In the genomic region with DNA sequence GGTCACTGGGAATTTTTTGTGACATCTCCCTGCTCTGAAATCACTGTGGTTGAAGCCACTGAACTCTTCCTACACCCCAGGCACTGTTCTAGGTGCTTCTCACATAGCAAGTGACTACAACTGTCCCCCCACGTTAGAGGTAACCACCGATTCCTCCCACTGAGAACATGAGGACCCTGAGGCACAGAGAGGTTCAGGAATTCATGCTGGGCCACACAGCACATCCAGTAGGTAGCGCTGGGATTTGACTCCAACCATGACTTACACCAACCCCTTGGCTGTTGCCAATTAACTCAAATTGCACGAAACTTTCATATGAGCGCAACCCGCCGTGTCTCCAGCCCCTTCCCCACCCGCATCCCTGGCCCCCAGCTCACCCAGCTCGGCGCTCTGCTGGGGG, we compare ENCODE assay signal across 10 cellular contexts.
"Had no signal": no experiment of that assay in that cellular context is flagged by ENCODE, and none has a peak within 500 bp of the region (broad histone marks: within the 10 kb centered on the region; RNA-seq: fewer than 3 reads in every experiment).

No MANE protein-coding gene starts in this region.

- H3K27ac Mint-ChIP-seq: activated T-helper 17 cell treated with anti-CD3 and anti-CD28 coated beads, Interleukin-2, amount 50 U/mL, for 72 hours; memory B cell; natural killer cell treated with Interleukin-12 subunit alpha and Interleukin-12 subunit beta and Interleukin-15 and Interleukin-18, amount 100 ng/mL, for 72 hours; stimulated activated naive CD8-positive, alpha-beta T cell treated with anti-CD3 and anti-CD28 coated beads, Interleukin-15, Interleukin-2, amounts not matched to agents 100 ng/mL and 50 ng/mL, for 24 hours had no signal

- H3K27me3 Mint-ChIP-seq: activated T-helper 17 cell treated with anti-CD3 and anti-CD28 coated beads, Interleukin-2, amount 50 U/mL, for 72 hours; central memory CD8-positive, alpha-beta T cell; dendritic cell treated with granulocyte-macrophage colony-stimulating factor and Interleukin-4, amounts not matched to agents 40 ng/mL and 50 ng/mL, for 4 days; effector memory CD8-positive, alpha-beta T cell; memory B cell; natural killer cell treated with Interleukin-12 subunit alpha and Interleukin-12 subunit beta and Interleukin-15 and Interleukin-18, amount 100 ng/mL, for 72 hours; stimulated activated naive CD8-positive, alpha-beta T cell treated with anti-CD3 and anti-CD28 coated beads, Interleukin-15, Interleukin-2, amounts not matched to agents 100 ng/mL and 50 ng/mL, for 24 hours had no signal

- H3K9me3 Mint-ChIP-seq: activated T-helper 17 cell treated with anti-CD3 and anti-CD28 coated beads, Interleukin-2, amount 50 U/mL, for 72 hours; central memory CD8-positive, alpha-beta T cell; dendritic cell treated with granulocyte-macrophage colony-stimulating factor and Interleukin-4, amounts not matched to agents 40 ng/mL and 50 ng/mL, for 4 days; effector memory CD8-positive, alpha-beta T cell; memory B cell; natural killer cell treated with Interleukin-12 subunit alpha and Interleukin-12 subunit beta and Interleukin-15 and Interleukin-18, amount 100 ng/mL, for 72 hours; stimulated activated naive CD8-positive, alpha-beta T cell treated with anti-CD3 and anti-CD28 coated beads, Interleukin-15, Interleukin-2, amounts not matched to agents 100 ng/mL and 50 ng/mL, for 24 hours had no signal

- ATAC-seq: activated T-helper 17 cell treated with anti-CD3 and anti-CD28 coated beads, Interleukin-2, amount 50 U/mL, for 72 hours; effector memory CD8-positive, alpha-beta T cell; natural killer cell treated with Interleukin-12 subunit alpha and Interleukin-12 subunit beta and Interleukin-15 and Interleukin-18, amount 100 ng/mL, for 72 hours had no signal

- H3K9me3 ChIP-seq: adrenal gland, prostate gland, SJSA1 had no signal

- H3K27ac ChIP-seq: SJSA1 had no signal

- H3K4me3 Mint-ChIP-seq: activated T-helper 17 cell treated with anti-CD3 and anti-CD28 coated beads, Interleukin-2, amount 50 U/mL, for 72 hours; central memory CD8-positive, alpha-beta T cell; dendritic cell treated with granulocyte-macrophage colony-stimulating factor and Interleukin-4, amounts not matched to agents 40 ng/mL and 50 ng/mL, for 4 days; effector memory CD8-positive, alpha-beta T cell; memory B cell; natural killer cell treated with Interleukin-12 subunit alpha and Interleukin-12 subunit beta and Interleukin-15 and Interleukin-18, amount 100 ng/mL, for 72 hours; stimulated activated naive CD8-positive, alpha-beta T cell treated with anti-CD3 and anti-CD28 coated beads, Interleukin-15, Interleukin-2, amounts not matched to agents 100 ng/mL and 50 ng/mL, for 24 hours had no signal

- H3K36me3 Mint-ChIP-seq: natural killer cell treated with Interleukin-12 subunit alpha and Interleukin-12 subunit beta and Interleukin-15 and Interleukin-18, amount 100 ng/mL, for 72 hours had no signal

- H3K27me3 ChIP-seq: adrenal gland, SJSA1 had no signal

- DNase-seq: effector memory CD8-positive, alpha-beta T cell had no signal

- H3K36me3 ChIP-seq: prostate gland had no signal

- H3K4me3 ChIP-seq: adrenal gland, prostate gland, SJSA1 had no signal
